Comparison of ENCODE assay signal across 16 cellular contexts in genomic region chr19:44875666-44876418, GRCh38. TPM values are rescaled to one million over a fixed set of nuclear protein-coding genes. Genes with fewer than 3 reads are reported as not detected.
DNase-seq lines count a peak whose midpoint lies in the region; ATAC-seq and TF ChIP-seq lines count a peak whose summit lies in the region.
"Had no signal": no experiment of that assay in that cellular context is flagged by ENCODE, and none has a peak within 500 bp of the region (broad histone marks: within the 10 kb centered on the region; RNA-seq: fewer than 3 reads in every experiment).

No MANE protein-coding gene starts in this region.

- ATAC-seq in body of pancreas = peak; percentile 62
- ATAC-seq in left colon = peak; percentile 87
- ATAC-seq in GM18873 (IDR thresholded peaks at IDR 0.05; ENCODE audit: low FRiP score, unreplicated experiment) = no peak
- ATAC-seq in HG02763 (IDR thresholded peaks at IDR 0.05; ENCODE audit: unreplicated experiment) = no peak
- ATAC-seq: activated T-cell treated with anti-CD3 and anti-CD28 coated beads, Interleukin-2, amount 50 U/mL, for 4 hours had no signal

- H3K27ac Mint-ChIP-seq in type B pancreatic cell = peak overlapping the region; percentile 54

- 58 to 72% methylated on average over 8 to 21 of the region's 21 CpGs for WGBS in body of pancreas, 2 donors

- no peak overlapping the region for H3K4me3 ChIP-seq in body of pancreas
- H3K4me3 ChIP-seq: ascending aorta, suprapubic skin had no signal

- H3K4me3 Mint-ChIP-seq in type B pancreatic cell = no peak overlapping the region
- H3K4me3 Mint-ChIP-seq: activated T-cell treated with anti-CD3 and anti-CD28 coated beads, Interleukin-2, amount 50 U/mL, for 4 hours; CD4-positive, alpha-beta memory T cell; endodermal cell had no signal

- no peaks in the 10 kb centered on the region for H3K27me3 Mint-ChIP-seq in type B pancreatic cell

- intact Hi-C loops in body of pancreas (cut with DNase I) (no loop called here), left colon (cut with DNase I, micrococcal nuclease) (no loop called here)

- H3K4me1 Mint-ChIP-seq in type B pancreatic cell (ENCODE audit: unreplicated experiment) = peaks cover 14% of the 10 kb centered on the region
- H3K4me1 Mint-ChIP-seq: endodermal cell had no signal

- H3K27me3 ChIP-seq in body of pancreas = no peaks in the 10 kb centered on the region
- H3K27me3 ChIP-seq: ascending aorta, suprapubic skin had no signal

- peaks cover 13% of the 10 kb centered on the region for H3K4me1 ChIP-seq in body of pancreas
- H3K4me1 ChIP-seq: ascending aorta had no signal

- TF ChIP-seq CTCF in body of pancreas (IDR thresholded peaks at IDR 0.05) (peak in 1 of 7 experiments; percentile 15), type B pancreatic cell (conservative IDR thresholded peaks at IDR 0.05) (no peak)

- TF ChIP-seq POLR2A in body of pancreas (IDR thresholded peaks at IDR 0.05) = no peak

- H3K27ac ChIP-seq in body of pancreas = peak overlapping the region in 2 of 4 donors; percentile 7 to 51
- H3K27ac ChIP-seq: ascending aorta, suprapubic skin had no signal

- DNase-seq in NCI-H82 (lab: John Stamatoyannopoulos, UW) (peak; percentile 90), body of pancreas (peak; percentile 30 to 71 (median 50)), left colon (peak; percentile 41 to 56), type B pancreatic cell (ENCODE audit: extremely low spot score, unreplicated experiment) (no peak), dedifferentiated amniotic fluid mesenchymal stem cell (ENCODE audit: extremely low spot score) (no peak)
- DNase-seq: activated T-cell treated with anti-CD3 and anti-CD28 coated beads, Interleukin-2, amount 50 U/mL, for 4 hours; CD4-positive, alpha-beta memory T cell; endodermal cell; hypothalamus; midbrain; NCI-H1092 treated with DMSO at 0.1 percent for 48 hours; NCI-H748 treated with DMSO at 0.1 percent for 48 hours had no signal

- H3K9me3 Mint-ChIP-seq in type B pancreatic cell = no peaks in the 10 kb centered on the region
- H3K9me3 Mint-ChIP-seq: activated T-cell treated with anti-CD3 and anti-CD28 coated beads, Interleukin-2, amount 50 U/mL, for 4 hours; CD4-positive, alpha-beta memory T cell; endodermal cell had no signal

- H3K9me3 ChIP-seq in body of pancreas = no peaks in the 10 kb centered on the region
- H3K9me3 ChIP-seq: ascending aorta, suprapubic skin had no signal

- H3K36me3 Mint-ChIP-seq in type B pancreatic cell = peaks cover 17% of the 10 kb centered on the region
- H3K36me3 Mint-ChIP-seq: CD4-positive, alpha-beta memory T cell had no signal

- peaks cover 13 to 17% of the 10 kb centered on the region in 2 donors for H3K36me3 ChIP-seq in body of pancreas (replicated peaks in 1 of 2; ENCODE audit: insufficient read depth in 1 of 2, low read depth in 2 of 2)

RNA-seq across cellular contexts. Expression of gene TOMM40, which starts 15.2 kb away (rescaled TPM):
- total RNA-seq in body of pancreas = 10 to 100 TPM; 19.7 to 34.3 TPM
- 10 to 100 TPM; 48.7 to 80.0 TPM for total RNA-seq in left colon
- total RNA-seq in type B pancreatic cell (ENCODE audit: low replicate concordance) = 75.1 and 77.8 TPM in 2 replicates

RNA-seq across cellular contexts. Expression of gene NECTIN2, which starts 29.7 kb away (rescaled TPM):
- total RNA-seq in body of pancreas = 100 to 1,000 TPM in 1 of 2 donors, 10 to 100 TPM in 1; 54.0 to 137 TPM
- total RNA-seq in left colon = 100 to 1,000 TPM; 112 to 125 TPM
- total RNA-seq in type B pancreatic cell (ENCODE audit: low replicate concordance) = 123 and 203 TPM in 2 replicates

RNA-seq across cellular contexts. Expression of gene APOE, which starts 29.8 kb away (rescaled TPM):
- 100 to 1,000 TPM in 1 of 2 donors, 10 to 100 TPM in 1; 77.6 to 216 TPM for total RNA-seq in body of pancreas
- total RNA-seq in left colon = 10 to 100 TPM; 14.6 to 88.2 TPM
- 168 and 209 TPM in 2 replicates for total RNA-seq in type B pancreatic cell (ENCODE audit: low replicate concordance)

RNA-seq across cellular contexts. Expression of gene APOC1, which starts 38.6 kb away (rescaled TPM):
- 10 to 100 TPM in 1 of 2 donors, 1 to 10 TPM in 1; 5.4 to 24.1 TPM for total RNA-seq in body of pancreas
- 10 to 100 TPM in 1 of 2 donors, 1 to 10 TPM in 1; 2.8 to 23.8 TPM for total RNA-seq in left colon
- 76.3 and 145 TPM in 2 replicates for total RNA-seq in type B pancreatic cell (ENCODE audit: low replicate concordance)

Comparison
In these comparisons a context has a peak if more than half of its experiments do, and no peak if none do; other contexts are left out.
1. DNase-seq: peak in NCI-H82 (single experiment), body of pancreas (4 of 4) and left colon (2 of 2); none in type B pancreatic cell (single experiment) and dedifferentiated amniotic fluid mesenchymal stem cell (single experiment).
2. ATAC-seq: peak in body of pancreas (single experiment) and left colon (single experiment); none in GM18873 (single experiment) and HG02763 (single experiment).